24 cellular contexts compared by ENCODE assay signal in the genomic region with DNA sequence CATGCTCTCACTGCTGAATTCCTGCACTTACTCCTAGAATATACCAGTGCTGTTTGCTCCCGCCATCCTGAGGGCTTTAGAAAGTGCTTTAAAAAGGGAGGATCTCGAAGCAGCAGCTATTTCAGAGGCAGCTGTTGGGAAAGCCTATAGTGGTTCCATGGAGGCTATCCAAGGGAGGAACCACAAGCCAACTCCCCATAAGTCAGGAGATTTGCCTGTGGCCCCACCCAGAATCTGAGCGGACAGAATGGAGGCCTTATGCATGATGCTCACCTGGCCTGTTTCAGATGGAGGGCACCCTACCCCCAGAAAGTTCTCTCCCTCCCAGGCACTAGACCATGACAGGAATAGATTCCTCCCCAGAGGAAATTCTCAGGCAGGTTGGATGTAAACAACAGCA.
"Had no signal": no experiment of that assay in that cellular context is flagged by ENCODE, and none has a peak within 500 bp of the region (broad histone marks: within the 10 kb centered on the region; RNA-seq: fewer than 3 reads in every experiment).

No MANE protein-coding gene starts in this region.

- H3K27ac ChIP-seq: ascending aorta had no signal

- H3K27me3 ChIP-seq: ascending aorta had no signal

- H3K4me3 ChIP-seq: ascending aorta had no signal

- H3K9me3 ChIP-seq: ascending aorta had no signal

- DNase-seq: activated CD4-positive, alpha-beta memory T cell treated with anti-CD3 and anti-CD28 coated beads, Interleukin-2, amount 10 ng/mL, durations not matched to agents 7 days and 5 days; activated CD4-positive, alpha-beta T cell treated with anti-CD3 and anti-CD28 coated beads for 36 hours; activated CD4-positive, alpha-beta T cell treated with anti-CD3 and anti-CD28 coated beads, Interleukin-2, amount 50 U/mL, for 1 hour; activated CD4-positive, CD25-positive, alpha-beta regulatory T cell; activated gamma-delta T cell treated with Interleukin-2 at 50 U/mL for 16 hours; activated naive CD4-positive, alpha-beta T cell treated with anti-CD3 and anti-CD28 coated beads, Interleukin-2, amount 10 ng/mL, durations not matched to agents 7 days and 5 days; activated naive CD8-positive, alpha-beta T cell treated with anti-CD3 and anti-CD28 coated beads, Interleukin-2, amount 10 ng/mL, durations not matched to agents 7 days and 5 days; activated T-cell treated with anti-CD3 and anti-CD28 coated beads for 4 hours; activated T-cell treated with anti-CD3 and anti-CD28 coated beads, Interleukin-2, amount 50 U/mL, for 72 hours; IMR-90; Kasumi-1; KBM-7; NCI-H1105 treated with DMSO at 0.1 percent for 48 hours; NCI-H146; NCI-H187 treated with DMSO at 0.1 percent for 48 hours; NCI-H2081 treated with DMSO at 0.1 percent for 48 hours; NCI-H226; NCI-H526; PC-3; SIG-M5; T-cell; T-helper 2 cell; T1000 had no signal

- ATAC-seq: activated CD4-positive, alpha-beta T cell treated with anti-CD3 and anti-CD28 coated beads for 36 hours; activated T-cell treated with anti-CD3 and anti-CD28 coated beads, Interleukin-2, amount 50 U/mL, for 72 hours; PC-3; T-cell had no signal
